Comparison of ENCODE assay signal across 1 cellular context in genomic region chr6:87714093-87714809, GRCh38.
TF ChIP-seq lines count a peak whose summit lies in the region.

No MANE protein-coding gene starts in this region.

TF ChIP-seq in HEK293, 187 proteins besides CTCF, POLR2A, EP300 and RAD21 (continued from another document and continues in another):
- TF ChIP-seq PATZ1 (tag by site-specific recombination; IDR thresholded peaks at IDR 0.05) (no peak), PRDM6 (tag by site-specific recombination; IDR thresholded peaks at IDR 0.05) (no peak), ZNF335 (tag by site-specific recombination; conservative IDR thresholded peaks at IDR 0.05) (peak; percentile 76), ZNF133 (tag by site-specific recombination; IDR thresholded peaks at IDR 0.05) (no peak), ZNF521 (tag by site-specific recombination; IDR thresholded peaks at IDR 0.05) (no peak), ZNF707 (tag by site-specific recombination; IDR thresholded peaks at IDR 0.05) (no peak), ZNF670 (tag by site-specific recombination; IDR thresholded peaks at IDR 0.05; ENCODE audit: low read depth) (no peak), SALL2 (tag by site-specific recombination; IDR thresholded peaks at IDR 0.05; ENCODE audit: borderline replicate concordance) (no peak), ZBTB49 (tag by site-specific recombination; IDR thresholded peaks at IDR 0.05; ENCODE audit: low read depth) (no peak), ZNF112 (tag by site-specific recombination; IDR thresholded peaks at IDR 0.05) (no peak), YY1 (tag by site-specific recombination; IDR thresholded peaks at IDR 0.05) (no peak), ZNF639 (tag by site-specific recombination; IDR thresholded peaks at IDR 0.05) (no peak), GLIS1 (tag by site-specific recombination; IDR thresholded peaks at IDR 0.05) (no peak), ZNF433 (tag by site-specific recombination; IDR thresholded peaks at IDR 0.05; ENCODE audit: low read depth) (no peak), ZNF354C (tag by site-specific recombination; IDR thresholded peaks at IDR 0.05; ENCODE audit: borderline replicate concordance, low read depth) (no peak), KLF7 (tag by site-specific recombination; IDR thresholded peaks at IDR 0.05; ENCODE audit: borderline replicate concordance) (no peak), FEZF1 (tag by site-specific recombination; IDR thresholded peaks at IDR 0.05) (no peak), ZNF292 (tag by site-specific recombination; IDR thresholded peaks at IDR 0.05; ENCODE audit: borderline replicate concordance, low read depth) (no peak), ZNF19 (tag by site-specific recombination; IDR thresholded peaks at IDR 0.05; ENCODE audit: low read depth) (no peak), ZNF561 (tag by site-specific recombination; IDR thresholded peaks at IDR 0.05; ENCODE audit: borderline replicate concordance) (no peak), REPIN1 (tag by site-specific recombination; IDR thresholded peaks at IDR 0.05; ENCODE audit: low read depth) (no peak), ZFP69B (tag by site-specific recombination; IDR thresholded peaks at IDR 0.05) (no peak; the same call in 1 of the 2 replicates), ZNF24 (tag by site-specific recombination; IDR thresholded peaks at IDR 0.05) (0 out of 2 replicates have a peak, but pooled peaks have one; percentile 19), MYNN (tag by site-specific recombination; IDR thresholded peaks at IDR 0.05; ENCODE audit: borderline replicate concordance) (no peak), BCL6B (tag by site-specific recombination; IDR thresholded peaks at IDR 0.05) (no peak), PRDM2 (tag by site-specific recombination; IDR thresholded peaks at IDR 0.05; ENCODE audit: borderline replicate concordance) (no peak), ZEB2 (tag by site-specific recombination; IDR thresholded peaks at IDR 0.05) (no peak), ELK4 (IDR thresholded peaks at IDR 0.05; ENCODE audit: borderline replicate concordance, low read depth, low read length) (no peak), ZNF280D (tag by site-specific recombination; IDR thresholded peaks at IDR 0.05) (no peak), ZSCAN16 (tag by site-specific recombination; IDR thresholded peaks at IDR 0.05) (no peak), SCRT2 (tag by site-specific recombination; IDR thresholded peaks at IDR 0.05) (peak; percentile 69), AEBP2 (tag by site-specific recombination; IDR thresholded peaks at IDR 0.05; ENCODE audit: borderline replicate concordance) (no peak), ZNF18 (tag by site-specific recombination; IDR thresholded peaks at IDR 0.05) (no peak), ZNF214 (tag by site-specific recombination; IDR thresholded peaks at IDR 0.05; ENCODE audit: borderline replicate concordance) (no peak)
